1 cellular context compared by ENCODE assay signal in genomic region chr15:89459271-89460038, GRCh38.
TF ChIP-seq lines count a peak whose summit lies in the region.

No MANE protein-coding gene starts in this region.

TF ChIP-seq in HepG2, 621 proteins besides CTCF, POLR2A, EP300 and RAD21 (continued from another document):
- TF ChIP-seq ZNF142 (CRISPR knock-in tag; IDR thresholded peaks at IDR 0.05) (no peak), ZNF382 (CRISPR knock-in tag; IDR thresholded peaks at IDR 0.05; ENCODE audit: borderline replicate concordance) (no peak), BCL6 (CRISPR knock-in tag; IDR thresholded peaks at IDR 0.05) (peak; percentile 28; the same call in 1 of the 2 replicates), KDM1A (CRISPR knock-in tag; IDR thresholded peaks at IDR 0.05) (no peak), NR2F6 (IDR thresholded peaks at IDR 0.05) (peak; percentile 85), NR2F6 (CRISPR knock-in tag; IDR thresholded peaks at IDR 0.05) (peak; percentile 86), HES4 (CRISPR knock-in tag; IDR thresholded peaks at IDR 0.05; ENCODE audit: borderline replicate concordance) (0 out of 2 replicates have a peak, but pooled peaks have one; percentile 55), FOSL1 (CRISPR knock-in tag; IDR thresholded peaks at IDR 0.05; ENCODE audit: borderline replicate concordance) (no peak), RFX1 (IDR thresholded peaks at IDR 0.05) (no peak), MIXL1 (CRISPR knock-in tag; IDR thresholded peaks at IDR 0.05) (0 out of 2 replicates have a peak, but pooled peaks have one; percentile 3), ZNF710 (CRISPR knock-in tag; IDR thresholded peaks at IDR 0.05; ENCODE audit: borderline replicate concordance) (no peak), ZNF567 (CRISPR knock-in tag; IDR thresholded peaks at IDR 0.05; ENCODE audit: borderline replicate concordance) (0 out of 2 replicates have a peak, but pooled peaks have one; percentile 46), ZSCAN12 (CRISPR knock-in tag; IDR thresholded peaks at IDR 0.05) (no peak), AGO1 (IDR thresholded peaks at IDR 0.05; ENCODE audit: low read depth, low read length, poor library complexity, severe bottlenecking) (no peak), ZMYM2 (CRISPR knock-in tag; IDR thresholded peaks at IDR 0.05) (no peak), HMG20B (CRISPR knock-in tag; conservative IDR thresholded peaks at IDR 0.05) (no peak), ZBTB26 (CRISPR knock-in tag; IDR thresholded peaks at IDR 0.05; ENCODE audit: borderline replicate concordance) (no peak), ZNF343 (CRISPR knock-in tag; IDR thresholded peaks at IDR 0.05) (no peak), ZIK1 (CRISPR knock-in tag; IDR thresholded peaks at IDR 0.05; ENCODE audit: borderline replicate concordance, low read depth) (no peak), ZBTB38 (CRISPR knock-in tag; IDR thresholded peaks at IDR 0.05) (no peak), ZBTB25 (CRISPR knock-in tag; IDR thresholded peaks at IDR 0.05) (no peak), FOXA3 (CRISPR knock-in tag; IDR thresholded peaks at IDR 0.05) (peak; percentile 77), ZNF652 (CRISPR knock-in tag; IDR thresholded peaks at IDR 0.05; ENCODE audit: borderline replicate concordance, low read depth) (no peak), SRF (IDR thresholded peaks at IDR 0.05; ENCODE audit: low read depth, low read length) (no peak), ZFP90 (CRISPR knock-in tag; IDR thresholded peaks at IDR 0.05; ENCODE audit: borderline replicate concordance) (0 out of 2 replicates have a peak, but pooled peaks have one; percentile 14), SUZ12 (IDR thresholded peaks at IDR 0.05; ENCODE audit: low read depth, low read length) (no peak), TCF7 (IDR thresholded peaks at IDR 0.05; ENCODE audit: low read depth) (no peak), ZNF260 (CRISPR knock-in tag; IDR thresholded peaks at IDR 0.05; ENCODE audit: borderline replicate concordance, low read depth) (no peak), RNF2 (conservative IDR thresholded peaks at IDR 0.05; ENCODE audit: low read depth) (no peak), CERS6 (CRISPR knock-in tag; IDR thresholded peaks at IDR 0.05) (no peak), KLF9 (CRISPR knock-in tag; IDR thresholded peaks at IDR 0.05; ENCODE audit: low read depth) (no peak), ZEB1 (IDR thresholded peaks at IDR 0.05; ENCODE audit: insufficient replicate concordance, low read depth) (no peak), ZNF225 (CRISPR knock-in tag; IDR thresholded peaks at IDR 0.05) (no peak), FOXP1 (IDR thresholded peaks at IDR 0.05) (no peak), FOXP1 (CRISPR knock-in tag; IDR thresholded peaks at IDR 0.05) (peak; percentile 15; the same call in 1 of the 2 replicates), TFAP4 (IDR thresholded peaks at IDR 0.05; ENCODE audit: borderline replicate concordance, low read depth) (peak; percentile 97), ZNF784 (CRISPR knock-in tag; IDR thresholded peaks at IDR 0.05; ENCODE audit: borderline replicate concordance) (no peak), ZNF790 (CRISPR knock-in tag; IDR thresholded peaks at IDR 0.05; ENCODE audit: borderline replicate concordance) (no peak), ZBTB46 (CRISPR knock-in tag; IDR thresholded peaks at IDR 0.05; ENCODE audit: borderline replicate concordance) (peak; percentile 21; the same call in 1 of the 2 replicates), IRX3 (CRISPR knock-in tag; IDR thresholded peaks at IDR 0.05; ENCODE audit: borderline replicate concordance, low read depth) (no peak), ZBTB8A (CRISPR knock-in tag; IDR thresholded peaks at IDR 0.05; ENCODE audit: borderline replicate concordance, low read depth) (no peak), REXO4 (CRISPR knock-in tag; IDR thresholded peaks at IDR 0.05; ENCODE audit: borderline replicate concordance) (no peak), ZNF547 (CRISPR knock-in tag; IDR thresholded peaks at IDR 0.05) (no peak), ZNF280D (CRISPR knock-in tag; IDR thresholded peaks at IDR 0.05) (no peak)
